ENCODE assay signal across 15 cellular contexts in the genomic region with DNA sequence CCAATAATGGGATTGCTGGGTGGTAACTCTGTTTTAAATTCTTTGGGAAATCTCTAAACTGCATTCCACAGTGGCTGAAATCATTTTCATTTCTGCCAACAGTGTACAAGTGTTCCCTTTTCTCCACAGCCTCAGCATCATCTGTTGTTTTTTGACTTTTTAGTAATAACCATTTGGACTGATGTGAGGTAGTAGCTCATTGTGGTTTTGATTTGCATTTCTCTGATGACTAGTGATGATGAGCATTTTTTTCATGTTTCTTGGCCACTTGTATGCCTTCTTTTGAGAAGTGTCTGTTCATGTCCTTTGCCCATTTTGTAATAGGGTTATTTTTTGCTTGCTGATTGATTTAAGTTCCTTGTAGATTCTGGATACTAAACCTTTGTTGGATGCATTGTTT.
A peak's percentile ranks its signal among the peaks of the same experiment; 100 is the strongest.
DNase-seq lines count a peak whose midpoint lies in the region; ATAC-seq, FAIRE-seq and TF ChIP-seq lines count a peak whose summit lies in the region.
"Had no signal": no experiment of that assay in that cellular context is flagged by ENCODE, and none has a peak within 500 bp of the region (broad histone marks: within the 10 kb centered on the region; RNA-seq: fewer than 3 reads in every experiment).

No MANE protein-coding gene starts in this region.

- H3K4me3 Mint-ChIP-seq in astrocyte (ENCODE audit: unreplicated experiment) = no peak overlapping the region
- H3K4me3 Mint-ChIP-seq in activated T-cell treated with anti-CD3 and anti-CD28 coated beads, Interleukin-2, amount 50 U/mL, for 24 hours = no peak overlapping the region
- H3K4me3 Mint-ChIP-seq: CD4-positive, alpha-beta memory T cell; IgD-negative memory B cell had no signal

- no peaks in the 10 kb centered on the region for H3K27me3 Mint-ChIP-seq in astrocyte (ENCODE audit: low read depth, unreplicated experiment)
- H3K27me3 Mint-ChIP-seq in activated T-cell treated with anti-CD3 and anti-CD28 coated beads, Interleukin-2, amount 50 U/mL, for 24 hours = no peaks in the 10 kb centered on the region
- H3K27me3 Mint-ChIP-seq: CD4-positive, alpha-beta memory T cell; IgD-negative memory B cell had no signal

- H3K27me3 ChIP-seq in astrocyte (ENCODE audit: insufficient read depth, low read length) = no peaks in the 10 kb centered on the region
- H3K27me3 ChIP-seq: BE2C had no signal

- peaks cover 23% of the 10 kb centered on the region for H3K4me1 Mint-ChIP-seq in astrocyte (ENCODE audit: low read depth, unreplicated experiment)
- H3K4me1 Mint-ChIP-seq in activated T-cell treated with anti-CD3 and anti-CD28 coated beads, Interleukin-2, amount 50 U/mL, for 24 hours (ENCODE audit: low read depth) = no peaks in the 10 kb centered on the region
- H3K4me1 Mint-ChIP-seq: CD4-positive, alpha-beta memory T cell; IgD-negative memory B cell had no signal

- no peak for FAIRE-seq in astrocyte (lab: Jason Lieb, UNC)
- FAIRE-seq: A204.1 had no signal

- H3K9me3 ChIP-seq in astrocyte (ENCODE audit: insufficient read depth, low read depth, low read length) = no peaks in the 10 kb centered on the region
- H3K9me3 ChIP-seq: BE2C had no signal

- H3K4me3 ChIP-seq in astrocyte (ENCODE audit: insufficient read depth, low read depth, low read length) = no peak overlapping the region

- H3K4me2 ChIP-seq in astrocyte (ENCODE audit: low read length) = no peak overlapping the region

- no peak overlapping the region for H3K27ac ChIP-seq in astrocyte (ENCODE audit: low read depth, low read length)
- H3K27ac ChIP-seq: C4-2B had no signal

- peaks cover 20% of the 10 kb centered on the region for H3K9me3 Mint-ChIP-seq in astrocyte (ENCODE audit: unreplicated experiment)
- H3K9me3 Mint-ChIP-seq in activated T-cell treated with anti-CD3 and anti-CD28 coated beads, Interleukin-2, amount 50 U/mL, for 24 hours = peaks cover 7% of the 10 kb centered on the region

- peaks cover 5% of the 10 kb centered on the region for H3K36me3 Mint-ChIP-seq in astrocyte (ENCODE audit: low read depth, unreplicated experiment)
- no peaks in the 10 kb centered on the region for H3K36me3 Mint-ChIP-seq in activated T-cell treated with anti-CD3 and anti-CD28 coated beads, Interleukin-2, amount 50 U/mL, for 24 hours (ENCODE audit: low read depth)
- H3K36me3 Mint-ChIP-seq: IgD-negative memory B cell had no signal

- no peaks in the 10 kb centered on the region for H3K36me3 ChIP-seq in astrocyte (ENCODE audit: insufficient read depth, low read length)
- H3K36me3 ChIP-seq: BE2C had no signal

- H4K20me1 ChIP-seq in astrocyte (ENCODE audit: insufficient read depth, low read length) = no peaks in the 10 kb centered on the region

- no peak for TF ChIP-seq CTCF in astrocyte (IDR thresholded peaks at IDR 0.05; ENCODE audit: insufficient read depth, low read depth, low read length)

- H3K9ac ChIP-seq in astrocyte (ENCODE audit: low read length) = no peak overlapping the region

- H3K79me2 ChIP-seq in astrocyte (ENCODE audit: insufficient read depth, low read length) = no peaks in the 10 kb centered on the region

- H3K27ac Mint-ChIP-seq in astrocyte (ENCODE audit: unreplicated experiment) = no peak overlapping the region
- H3K27ac Mint-ChIP-seq in activated T-cell treated with anti-CD3 and anti-CD28 coated beads, Interleukin-2, amount 50 U/mL, for 24 hours = no peak overlapping the region
- H3K27ac Mint-ChIP-seq: CD4-positive, alpha-beta memory T cell; IgD-negative memory B cell had no signal

- peaks cover 12% of the 10 kb centered on the region for H3K4me1 ChIP-seq in astrocyte (ENCODE audit: insufficient read depth, low read length)
- H3K4me1 ChIP-seq: BE2C had no signal

- no peak for ATAC-seq in HG03135 (IDR thresholded peaks at IDR 0.05; ENCODE audit: unreplicated experiment)

- no peak overlapping the region for H2AFZ ChIP-seq in astrocyte (ENCODE audit: low read depth, low read length)

- DNase-seq in EL = peak; percentile 30
- DNase-seq in HT1080 (ENCODE audit: low read depth) = peak; percentile 11
- peak; percentile 50 for DNase-seq in astrocyte (ENCODE audit: low read depth)
- DNase-seq in iris pigment epithelial cell (ENCODE audit: low read depth) = peak; percentile 18
- no peak for DNase-seq in iPS-NIHi11 (ENCODE audit: low spot score)
- DNase-seq in activated T-cell treated with anti-CD3 and anti-CD28 coated beads, Interleukin-2, amount 50 U/mL, for 24 hours = no peak
- DNase-seq: BE2C; CD4-positive, alpha-beta memory T cell; DMS79; GF-D8; HCEC 1CT had no signal

Comparison
In these comparisons a context has a peak if more than half of its experiments do, and no peak if none do; other contexts are left out.
1. DNase-seq: peak in EL (single experiment), HT1080 (single experiment), astrocyte (single experiment) and iris pigment epithelial cell (single experiment); none in iPS-NIHi11 (single experiment) and activated T-cell treated with anti-CD3 and anti-CD28 coated beads, Interleukin-2, amount 50 U/mL, for 24 hours (single experiment).